In genomic region chr1:42835422-42835821, GRCh38 we compare ENCODE assay signal across 34 cellular contexts. TPM values are rescaled to one million over a fixed set of nuclear protein-coding genes. Genes with fewer than 3 reads are reported as not detected.
"Had no signal": no experiment of that assay in that cellular context is flagged by ENCODE, and none has a peak within 500 bp of the region (broad histone marks: within the 10 kb centered on the region; RNA-seq: fewer than 3 reads in every experiment).

No MANE protein-coding gene starts in this region.

- H3K27me3 Mint-ChIP-seq: activated CD4-positive, alpha-beta T cell treated with anti-CD3 and anti-CD28 coated beads for 36 hours; activated CD4-positive, alpha-beta T cell treated with anti-CD3 and anti-CD28 coated beads, Interleukin-2, amount 10 ng/mL, durations not matched to agents 7 days and 5 days; brain had no signal

- H3K4me2 ChIP-seq: KMS-11, SK-N-SH had no signal

- H3K9me3 Mint-ChIP-seq: activated CD4-positive, alpha-beta T cell treated with anti-CD3 and anti-CD28 coated beads, Interleukin-2, amount 10 ng/mL, durations not matched to agents 7 days and 5 days; activated naive CD4-positive, alpha-beta T cell treated with anti-CD3 and anti-CD28 coated beads for 36 hours; activated naive CD4-positive, alpha-beta T cell treated with anti-CD3 and anti-CD28 coated beads, Interleukin-2, amount 50 U/mL, for 72 hours; activated T-cell treated with anti-CD3 and anti-CD28 coated beads, Interleukin-2, amount 50 U/mL, for 4 hours; activated T-helper 1 cell treated with anti-CD3 and anti-CD28 coated beads, Interleukin-12 subunit alpha, Interleukin-12 subunit beta, Interleukin-2, Interleukin-4 antibody, amounts not matched to agents 30 ng/mL and 10 ng/mL and 1 ng/mL, durations not matched to agents 14 hours and 24 hours and 36 hours; brain; T-helper 1 cell treated with Interleukin-12 subunit alpha and Interleukin-12 subunit beta and Interleukin-4 antibody, amounts not matched to agents 30 μg/mL and 1 μg/mL, for 36 hours; T-helper 2 cell treated with Interferon-gamma antibody and Interleukin-4, amounts not matched to agents 5 μg/mL and 100 μg/mL, for 36 hours; WTC11 had no signal

- H3K4me3 Mint-ChIP-seq: activated CD4-positive, alpha-beta T cell treated with anti-CD3 and anti-CD28 coated beads for 36 hours; activated CD4-positive, alpha-beta T cell treated with anti-CD3 and anti-CD28 coated beads, Interleukin-2, amount 10 ng/mL, durations not matched to agents 7 days and 5 days; activated CD8-positive, alpha-beta T cell treated with anti-CD3 and anti-CD28 coated beads, Interleukin-2, amount 10 ng/mL, durations not matched to agents 7 days and 5 days; activated naive CD4-positive, alpha-beta T cell treated with anti-CD3 and anti-CD28 coated beads for 36 hours; activated T-cell treated with anti-CD3 and anti-CD28 coated beads, Interleukin-2, amount 50 U/mL, for 4 hours; activated T-helper 1 cell treated with anti-CD3 and anti-CD28 coated beads, Interleukin-12 subunit alpha, Interleukin-12 subunit beta, Interleukin-2, Interleukin-4 antibody, amounts not matched to agents 30 ng/mL and 10 ng/mL and 1 ng/mL, durations not matched to agents 14 hours and 24 hours and 36 hours; brain; T-helper 1 cell treated with Interleukin-12 subunit alpha and Interleukin-12 subunit beta and Interleukin-4 antibody, amounts not matched to agents 30 μg/mL and 1 μg/mL, for 36 hours; T-helper 2 cell treated with Interferon-gamma antibody and Interleukin-4, amounts not matched to agents 5 μg/mL and 100 μg/mL, for 36 hours; WTC11 had no signal

- H3K4me3 ChIP-seq: adrenal gland, Peyer's patch, SJSA1 had no signal

- H3K4me1 ChIP-seq: adrenal gland, Peyer's patch, SJSA1 had no signal

- FAIRE-seq: bronchial epithelial cell, TTC549 had no signal

- H3K27ac ChIP-seq: adrenal gland, KMS-11, Peyer's patch, SJSA1 had no signal

- H3K4me1 Mint-ChIP-seq: activated CD4-positive, alpha-beta T cell treated with anti-CD3 and anti-CD28 coated beads for 36 hours; activated CD4-positive, alpha-beta T cell treated with anti-CD3 and anti-CD28 coated beads, Interleukin-2, amount 10 ng/mL, durations not matched to agents 7 days and 5 days; brain had no signal

- H3K27ac Mint-ChIP-seq: activated CD4-positive, alpha-beta T cell treated with anti-CD3 and anti-CD28 coated beads for 36 hours; activated CD4-positive, alpha-beta T cell treated with anti-CD3 and anti-CD28 coated beads, Interleukin-2, amount 10 ng/mL, durations not matched to agents 7 days and 5 days; activated CD8-positive, alpha-beta T cell treated with anti-CD3 and anti-CD28 coated beads, Interleukin-2, amount 10 ng/mL, durations not matched to agents 7 days and 5 days; activated naive CD4-positive, alpha-beta T cell treated with anti-CD3 and anti-CD28 coated beads for 36 hours; activated T-helper 1 cell treated with anti-CD3 and anti-CD28 coated beads, Interleukin-12 subunit alpha, Interleukin-12 subunit beta, Interleukin-2, Interleukin-4 antibody, amounts not matched to agents 30 ng/mL and 10 ng/mL and 1 ng/mL, durations not matched to agents 14 hours and 24 hours and 36 hours; brain; T-helper 1 cell treated with Interleukin-12 subunit alpha and Interleukin-12 subunit beta and Interleukin-4 antibody, amounts not matched to agents 30 μg/mL and 1 μg/mL, for 36 hours; T-helper 2 cell treated with Interferon-gamma antibody and Interleukin-4, amounts not matched to agents 5 μg/mL and 100 μg/mL, for 36 hours had no signal

- DNase-seq: activated CD4-positive, alpha-beta T cell treated with anti-CD3 and anti-CD28 coated beads for 36 hours; activated CD4-positive, alpha-beta T cell treated with anti-CD3 and anti-CD28 coated beads, Interleukin-2, amount 10 ng/mL, durations not matched to agents 7 days and 5 days; activated CD4-positive, alpha-beta T cell treated with anti-CD3 and anti-CD28 coated beads, Interleukin-2, amount 50 U/mL, for 48 hours; activated CD8-positive, alpha-beta T cell treated with anti-CD3 and anti-CD28 coated beads, Interleukin-2, amount 10 ng/mL, durations not matched to agents 7 days and 5 days; activated gamma-delta T cell treated with Interleukin-2 at 50 U/mL for 16 hours; activated naive CD4-positive, alpha-beta T cell treated with anti-CD3 and anti-CD28 coated beads for 36 hours; activated T-cell treated with anti-CD3 and anti-CD28 coated beads for 4 hours; activated T-cell treated with anti-CD3 and anti-CD28 coated beads, Interleukin-2, amount 50 U/mL, for 4 hours; adrenal gland; caudate nucleus; cerebellar nuclear complex; NCI-H1105; NCI-H1417 treated with DMSO at 0.1 percent for 48 hours; NCI-H187 treated with DMSO at 0.1 percent for 48 hours; NCI-H2081; NCI-H345; NCI-H526 treated with DMSO at 0.1 percent for 48 hours; PC-3; Peyer's patch; RPMI8226; SHP77 treated with DMSO at 0.1 percent for 48 hours had no signal

- H3K9me2 ChIP-seq: SK-N-SH had no signal

- H3K36me3 ChIP-seq: adrenal gland, Peyer's patch, SJSA1 had no signal

- H3K27me3 ChIP-seq: adrenal gland, Peyer's patch, SJSA1 had no signal

- H3K9ac ChIP-seq: KMS-11, SK-N-SH had no signal

- H3K9me3 ChIP-seq: adrenal gland, Peyer's patch, SJSA1, SK-N-SH had no signal

- ATAC-seq: activated CD4-positive, alpha-beta T cell treated with anti-CD3 and anti-CD28 coated beads for 36 hours; activated CD4-positive, CD25-positive, alpha-beta regulatory T cell treated with anti-CD3 and anti-CD28 coated beads, Interleukin-2, amount 50 U/mL, for 24 hours; activated CD8-positive, alpha-beta T cell treated with anti-CD3 and anti-CD28 coated beads, Interleukin-2, amount 10 ng/mL, durations not matched to agents 7 days and 5 days; activated naive CD4-positive, alpha-beta T cell treated with anti-CD3 and anti-CD28 coated beads, Interleukin-2, amount 50 U/mL, for 72 hours; activated T-cell treated with anti-CD3 and anti-CD28 coated beads, Interleukin-2, amount 50 U/mL, for 4 hours; PC-3; WTC11 had no signal

- H3K36me3 Mint-ChIP-seq: activated naive CD4-positive, alpha-beta T cell treated with anti-CD3 and anti-CD28 coated beads, Interleukin-2, amount 50 U/mL, for 72 hours; brain; WTC11 had no signal

RNA-seq across cellular contexts. Expression of gene TMEM269, which starts 50.6 kb away (rescaled TPM):
- total RNA-seq: LHCN-M2, Peyer's patch, SJSA1 had no signal
